In the genomic region with DNA sequence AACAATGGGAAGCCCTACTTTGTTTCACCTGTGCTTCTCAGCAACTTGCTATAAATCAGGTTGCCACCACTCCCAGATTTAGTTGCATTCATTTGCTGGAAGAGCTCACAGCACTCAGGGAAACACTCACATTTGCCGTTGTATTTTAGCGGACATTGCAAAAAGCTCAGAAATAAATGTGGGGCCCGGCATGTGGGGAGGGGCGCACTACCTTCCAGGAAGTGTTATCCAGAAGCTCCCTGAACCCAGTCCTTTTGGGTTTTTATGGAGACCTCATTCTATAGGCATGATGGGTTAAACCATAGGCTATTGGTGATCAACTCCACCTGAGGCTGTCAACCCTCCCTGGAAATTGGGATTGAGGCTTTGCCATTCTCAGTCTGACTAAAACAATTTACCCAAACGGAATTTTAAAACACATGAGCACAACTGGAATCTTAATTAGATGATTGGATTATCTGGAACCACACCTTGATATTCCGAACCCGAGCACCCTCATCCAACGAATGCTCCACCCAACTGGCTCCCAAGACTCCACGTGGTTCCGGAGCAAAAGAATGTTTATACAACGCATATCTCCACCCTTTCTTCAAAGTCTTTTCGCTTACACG, we compare ENCODE assay signal across 8 cellular contexts.
DNase-seq lines count a peak whose midpoint lies in the region; ATAC-seq, FAIRE-seq and TF ChIP-seq lines count a peak whose summit lies in the region.
"Not testable (repeated sequence)": the region's sequence is repeated elsewhere in the genome, so short reads cannot be mapped to it uniquely, and the experiment has no call there.

No MANE protein-coding gene starts in this region.

- H3K4me1 ChIP-seq in GM23338 (ENCODE audit: insufficient read depth); GM12878 (ENCODE audit: control insufficient read depth, insufficient read depth, low read length); esophagus muscularis mucosa; vagina: not testable (repeated sequence)

- not testable (repeated sequence) for H3K9ac ChIP-seq in GM12878 (ENCODE audit: control insufficient read depth, insufficient read depth, low read length)

- H3K4me3 Mint-ChIP-seq in GM23338; osteocyte (ENCODE audit: unreplicated experiment): not testable (repeated sequence)

- peaks cover 68% of the 10 kb centered on the region for H3K36me3 Mint-ChIP-seq in GM23338 (ENCODE audit: low read depth)
- not testable (repeated sequence) for H3K36me3 Mint-ChIP-seq in osteocyte (ENCODE audit: unreplicated experiment)

- SMC1A ChIA-PET in GM12878 (lab: Charles Lee; ENCODE audit: uncharacterized antibody, unreplicated experiment), result not testable (repeated sequence)

- not testable (repeated sequence) for TF ChIP-seq CTCF in GM23338 (conservative IDR thresholded peaks at IDR 0.05; ENCODE audit: low read depth in 2 of 2); RWPE1 (conservative IDR thresholded peaks at IDR 0.05; ENCODE audit: low read depth); GM12878 (IDR thresholded peaks at IDR 0.05 in 2 of 3, conservative IDR thresholded peaks at IDR 0.05 in 1 of 3; ENCODE audit: control insufficient read depth in 2 of 3, extremely low read depth in 1 of 3, insufficient read depth in 1 of 3, low read depth in 3 of 3, low read length in 3 of 3); esophagus muscularis mucosa (IDR thresholded peaks at IDR 0.05); osteocyte (IDR thresholded peaks at IDR 0.05); vagina (IDR thresholded peaks at IDR 0.05)

- H3K27me3 Mint-ChIP-seq in GM23338 (ENCODE audit: insufficient read depth, low read depth, poor library complexity), result peaks cover 18% of the 10 kb centered on the region
- H3K27me3 Mint-ChIP-seq in osteocyte (ENCODE audit: unreplicated experiment), result not testable (repeated sequence)

- CTCF ChIA-PET in RWPE1 (lab: Yijun Ruan, JAX); GM12878 (lab: Yijun Ruan, JAX): not testable (repeated sequence)

- H4K20me1 ChIP-seq in GM23338 (replicated peaks; ENCODE audit: insufficient read depth); GM12878 (ENCODE audit: control insufficient read depth, insufficient read depth): not testable (repeated sequence)

- not testable (repeated sequence) for TF ChIP-seq POLR2A in GM12878 (IDR thresholded peaks at IDR 0.05; ENCODE audit: low read depth, low read length); esophagus muscularis mucosa (IDR thresholded peaks at IDR 0.05; ENCODE audit: low read depth); vagina (IDR thresholded peaks at IDR 0.05)

- H3K9me3 Mint-ChIP-seq in GM23338 (peaks cover 81% of the 10 kb centered on the region), osteocyte (ENCODE audit: unreplicated experiment) (peaks cover 47% of the 10 kb centered on the region)

- not testable (repeated sequence) for H3K9me3 ChIP-seq in GM12878 (replicated peaks; ENCODE audit: control insufficient read depth, insufficient read depth, low read length); vagina
- peaks cover 0 to 36% (median 12%) of the 10 kb centered on the region in 4 donors for H3K9me3 ChIP-seq in esophagus muscularis mucosa

- not testable (repeated sequence) for ATAC-seq in GM23338, GM12878

- H3K9me2 ChIP-seq in GM23338 (ENCODE audit: insufficient read depth), result not testable (repeated sequence)

- not testable (repeated sequence) for H3F3A ChIP-seq in GM23338 (replicated peaks; ENCODE audit: low read depth)

- not testable (repeated sequence) for BruUV-seq in GM12878 (replicated peaks; lab: Mats Ljungman, UMichigan)

- not testable (repeated sequence) for FAIRE-seq in GM12878 (lab: Jason Lieb, UNC)

- not testable (repeated sequence) for TF ChIP-seq RAD21 in GM12878 (IDR thresholded peaks at IDR 0.05; ENCODE audit: insufficient read depth, low read depth, low read length)

- in situ Hi-C loops in GM12878 (cut with MboI), result not testable (repeated sequence)

- peak overlapping the region; percentile 37; the same call in 1 of the 2 replicates for H3K4me3 ChIP-seq in GM23338
- not testable (repeated sequence) for H3K4me3 ChIP-seq in GM12878, esophagus muscularis mucosa, vagina

- peaks cover 29% of the 10 kb centered on the region for H3K36me3 ChIP-seq in GM23338 (ENCODE audit: insufficient read depth)
- not testable (repeated sequence) for H3K36me3 ChIP-seq in GM12878 (ENCODE audit: control insufficient read depth in 2 of 2, insufficient read depth in 2 of 2, low read length in 1 of 2); esophagus muscularis mucosa; vagina

- RAD21 ChIA-PET in GM12878 (lab: Charles Lee; ENCODE audit: unreplicated experiment), result not testable (repeated sequence)

- intact Hi-C loops in GM12878 (cut with micrococcal nuclease; ENCODE audit: unreplicated experiment); esophagus muscularis mucosa (cut with DNase I); vagina (cut with DNase I): not testable (repeated sequence)

- H3K4me2 ChIP-seq in GM23338; GM12878 (ENCODE audit: control insufficient read depth, insufficient read depth): not testable (repeated sequence)

- POLR2A ChIA-PET in RWPE1 (lab: Yijun Ruan, JAX; ENCODE audit: low non-redundant PET); GM12878 (lab: Charles Lee): not testable (repeated sequence)

- not testable (repeated sequence) for H3K79me2 ChIP-seq in GM23338 (replicated peaks; ENCODE audit: insufficient read depth); GM12878 (ENCODE audit: control insufficient read depth, insufficient read depth, low read length)

- not testable (repeated sequence) for TF ChIP-seq EP300 in GM12878 (IDR thresholded peaks at IDR 0.05; ENCODE audit: borderline replicate concordance in 1 of 2, control insufficient read depth in 1 of 2, low read depth in 2 of 2, low read length in 2 of 2); esophagus muscularis mucosa (IDR thresholded peaks at IDR 0.05)

- WGBS in GM12878 (ENCODE audit: insufficient coverage, insufficient replicate concordance, low lambda C conversion rate, missing lambda C conversion rate), result 40% methylated on average over 13 of the region's 13 CpGs
- 65% methylated on average over 13 of the region's 13 CpGs for WGBS in esophagus muscularis mucosa

- not testable (repeated sequence) for H3K27me3 ChIP-seq in GM23338 (ENCODE audit: insufficient read depth); GM12878 (replicated peaks in 1 of 2; ENCODE audit: control insufficient read depth in 2 of 2, insufficient read depth in 2 of 2, low read length in 1 of 2); vagina
- peaks cover 0 to 26% (median 0%) of the 10 kb centered on the region in 4 donors for H3K27me3 ChIP-seq in esophagus muscularis mucosa

- H3K4me1 Mint-ChIP-seq in GM23338; osteocyte (ENCODE audit: unreplicated experiment): not testable (repeated sequence)

- not testable (repeated sequence) for H2AFZ ChIP-seq in GM23338; GM12878 (ENCODE audit: control insufficient read depth, low read depth, low read length)

- H3K27ac Mint-ChIP-seq in GM23338; osteocyte (ENCODE audit: unreplicated experiment): not testable (repeated sequence)

- DNase-seq in Ammon's horn (ENCODE audit: low spot score) (peak; percentile 13), RWPE1 (ENCODE audit: low spot score) (peak; percentile 12), esophagus muscularis mucosa (ENCODE audit: extremely low spot score) (peak; percentile 92), islet precursor cell (peak; percentile 53), osteocyte (ENCODE audit: extremely low spot score, unreplicated experiment) (peak; percentile 96), vagina (ENCODE audit: extremely low spot score in 2 of 2) (peak; percentile 81 to 92)
- not testable (repeated sequence) for DNase-seq in GM23338 (ENCODE audit: low spot score); GM12878 (ENCODE audit: low read depth, low spot score)

- H3K27ac ChIP-seq in GM23338 (ENCODE audit: low read depth); RWPE1; GM12878 (ENCODE audit: control insufficient read depth, insufficient read depth); esophagus muscularis mucosa (replicated peaks in 1 of 4); vagina: not testable (repeated sequence)

TF ChIP-seq in GM12878, 131 proteins besides CTCF, POLR2A, EP300 and RAD21:
- TF ChIP-seq JUND (IDR thresholded peaks at IDR 0.05; ENCODE audit: low read depth, low read length), result 0 out of 2 replicates have a peak, but pooled peaks have one; percentile 18
